ENCODE assay signal across 14 cellular contexts in the genomic region with DNA sequence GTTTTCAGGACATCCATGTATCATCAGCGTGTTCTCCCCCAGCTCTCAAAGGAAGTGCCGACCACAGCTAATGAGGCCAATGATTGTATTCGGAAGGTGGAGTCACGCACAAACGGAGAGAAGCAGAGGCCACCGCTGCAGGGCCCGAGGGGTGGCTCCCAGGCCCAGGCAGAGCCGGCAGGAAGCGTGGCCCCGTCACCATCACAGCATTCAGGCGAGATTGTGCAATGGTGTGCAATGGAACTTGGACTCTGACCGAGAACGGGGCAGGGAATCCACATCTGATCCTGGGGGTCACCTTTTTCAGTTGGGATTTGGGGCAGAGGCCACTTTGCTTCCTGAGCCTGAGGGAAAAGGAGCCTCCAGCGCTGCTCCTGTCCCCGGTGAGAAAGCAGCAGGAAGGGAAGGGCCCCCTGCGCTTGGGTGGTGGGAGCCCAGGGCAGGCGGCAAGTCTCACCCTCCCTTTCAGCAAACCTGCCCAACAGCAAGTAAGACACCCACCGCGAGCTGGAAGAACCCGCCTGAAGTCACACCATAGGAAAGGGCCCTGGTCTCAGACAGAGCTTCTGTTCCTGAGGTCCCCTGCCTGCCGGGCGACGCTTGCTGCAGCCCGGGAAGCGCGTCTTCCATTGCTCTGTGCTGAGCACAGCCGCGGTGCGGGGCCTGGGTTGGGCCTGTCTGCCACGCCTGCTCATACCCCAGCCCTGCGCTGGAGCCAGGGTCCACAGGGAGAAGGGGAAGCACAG.
"Had no signal": no experiment of that assay in that cellular context is flagged by ENCODE, and none has a peak within 500 bp of the region (broad histone marks: within the 10 kb centered on the region; RNA-seq: fewer than 3 reads in every experiment).

No MANE protein-coding gene starts in this region.

- H3K36me3 ChIP-seq: thyroid gland, uterus had no signal

- FAIRE-seq: endothelial cell of umbilical vein had no signal

- H3K4me3 Mint-ChIP-seq: activated T-helper 1 cell treated with anti-CD3 and anti-CD28 coated beads, Interleukin-12 subunit alpha, Interleukin-12 subunit beta, Interleukin-2, Interleukin-4 antibody, amounts not matched to agents 30 ng/mL and 10 ng/mL and 1 ng/mL, durations not matched to agents 14 hours and 24 hours and 36 hours had no signal

- H3K4me1 ChIP-seq: psoas muscle, thyroid gland, uterus had no signal

- H3K9me3 ChIP-seq: psoas muscle, thyroid gland, uterus had no signal

- H3K27me3 ChIP-seq: thyroid gland, uterus had no signal

- H3K27ac Mint-ChIP-seq: activated T-helper 1 cell treated with anti-CD3 and anti-CD28 coated beads, Interleukin-12 subunit alpha, Interleukin-12 subunit beta, Interleukin-2, Interleukin-4 antibody, amounts not matched to agents 30 ng/mL and 10 ng/mL and 1 ng/mL, durations not matched to agents 14 hours and 24 hours and 36 hours had no signal

- ATAC-seq: activated CD4-positive, CD25-positive, alpha-beta regulatory T cell treated with anti-CD3 and anti-CD28 coated beads, Interleukin-2, amount 50 U/mL, for 24 hours; left ventricle myocardium superior; psoas muscle had no signal

- H3K4me3 ChIP-seq: psoas muscle, thyroid gland, uterus had no signal

- H3K27ac ChIP-seq: psoas muscle, thyroid gland, uterus had no signal

- DNase-seq: activated naive CD4-positive, alpha-beta T cell treated with Interleukin-2 at 50 U/mL for 16 hours; cerebellar nuclear complex; effector CD8-positive, alpha-beta T cell; foreskin fibroblast; hypothalamus; left ventricle myocardium superior; psoas muscle; stimulated activated CD4-positive, alpha-beta T cell treated with anti-CD3 and anti-CD28 coated beads, Interleukin-12 subunit alpha, Interleukin-12 subunit beta, amount 100 ng/mL, for 4 hours; stimulated activated CD4-positive, alpha-beta T cell treated with anti-CD3 and anti-CD28 coated beads, Interleukin-2, amount 100 ng/mL, for 24 hours; thyroid gland; uterus had no signal

- H3K9me3 Mint-ChIP-seq: activated T-helper 1 cell treated with anti-CD3 and anti-CD28 coated beads, Interleukin-12 subunit alpha, Interleukin-12 subunit beta, Interleukin-2, Interleukin-4 antibody, amounts not matched to agents 30 ng/mL and 10 ng/mL and 1 ng/mL, durations not matched to agents 14 hours and 24 hours and 36 hours had no signal
